7 cellular contexts compared by ENCODE assay signal in the genomic region with DNA sequence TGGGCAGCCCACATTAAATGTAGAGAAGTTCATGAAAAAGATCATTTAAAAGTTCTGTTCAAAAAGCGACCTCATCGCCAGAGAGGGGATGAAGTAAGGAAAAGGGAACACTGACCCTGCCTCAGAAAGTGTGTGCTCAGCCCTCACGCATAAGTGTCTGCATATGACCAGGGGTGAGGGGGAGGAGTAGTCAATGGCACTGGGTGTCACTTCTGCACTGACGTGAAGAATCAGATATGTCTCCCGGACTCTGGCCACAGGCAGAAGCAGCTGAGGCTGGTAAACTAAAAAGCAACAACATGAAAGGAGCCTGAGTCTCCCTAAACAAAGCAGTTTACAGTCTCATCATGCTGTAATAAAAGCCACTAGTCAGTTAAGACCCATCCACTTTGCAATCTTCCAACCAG.
DNase-seq lines count a peak whose midpoint lies in the region; ATAC-seq and TF ChIP-seq lines count a peak whose summit lies in the region.
"Not testable (repeated sequence)": the region's sequence is repeated elsewhere in the genome, so short reads cannot be mapped to it uniquely, and the experiment has no call there.

No MANE protein-coding gene starts in this region.

- BruUV-seq in Calu3 (replicated peaks; lab: Mats Ljungman, UMichigan): not testable (repeated sequence)

- H2AFZ ChIP-seq in neural progenitor cell (replicated peaks): peak overlapping the region; percentile 50

- not testable (repeated sequence) for H3K9me3 ChIP-seq in right lobe of liver; neural progenitor cell (ENCODE audit: low read depth)

- H3K36me3 Mint-ChIP-seq in Calu3 (ENCODE audit: insufficient read depth, unreplicated experiment); WTC11; neural progenitor cell: not testable (repeated sequence)

- not testable (repeated sequence) for H3K9ac ChIP-seq in neural progenitor cell

- H3K27ac ChIP-seq in right lobe of liver, neural progenitor cell: not testable (repeated sequence)

- CTCF ChIA-PET in Calu3 (lab: Charles Lee); WTC11 (lab: Charles Lee): not testable (repeated sequence)

- TF ChIP-seq POLR2A in NB4 (IDR thresholded peaks at IDR 0.05; ENCODE audit: extremely low read depth, insufficient read length); right lobe of liver (IDR thresholded peaks at IDR 0.05): not testable (repeated sequence)

- intact Hi-C loops in Calu3 (cut with micrococcal nuclease; ENCODE audit: unreplicated experiment); Right ventricle myocardium inferior (cut with DNase I); left ventricle myocardium superior (cut with micrococcal nuclease); right lobe of liver (cut with DNase I): not testable (repeated sequence)

- not testable (repeated sequence) for H3K79me2 ChIP-seq in neural progenitor cell (ENCODE audit: low read depth)

- H3K4me2 ChIP-seq in neural progenitor cell: peak overlapping the region; percentile 57

- H3K4me3 Mint-ChIP-seq in Calu3 (ENCODE audit: low read depth, unreplicated experiment); WTC11; neural progenitor cell: not testable (repeated sequence)

- peak; percentile 36; the same call in 1 of the 2 replicates for ATAC-seq in WTC11
- ATAC-seq in Right ventricle myocardium inferior: peak; percentile 52
- peak; percentile 79 for ATAC-seq in left ventricle myocardium superior
- peak in 3 of 4 donors; percentile 50 to 58 (median 52) for ATAC-seq in right lobe of liver

- not testable (repeated sequence) for H4K20me1 ChIP-seq in neural progenitor cell (ENCODE audit: low read depth)

- peak overlapping the region; percentile 0 for H3K27ac Mint-ChIP-seq in Calu3 (ENCODE audit: unreplicated experiment)
- not testable (repeated sequence) for H3K27ac Mint-ChIP-seq in WTC11, neural progenitor cell

- H3K36me3 ChIP-seq in right lobe of liver, neural progenitor cell: not testable (repeated sequence)

- TF ChIP-seq CTCF in Calu3 (IDR thresholded peaks at IDR 0.05; ENCODE audit: unreplicated experiment); NB4 (IDR thresholded peaks at IDR 0.05; ENCODE audit: low read depth, low read length); WTC11 (IDR thresholded peaks at IDR 0.05); right lobe of liver (IDR thresholded peaks at IDR 0.05); neural progenitor cell (IDR thresholded peaks at IDR 0.05): not testable (repeated sequence)

- WGBS in right lobe of liver (ENCODE audit: insufficient coverage, low coverage, low lambda C conversion rate, missing lambda C conversion rate): 88% methylated on average over 2 of the region's 5 CpGs

- POLR2A ChIA-PET in WTC11 (lab: Charles Lee): not testable (repeated sequence)

- H3K27me3 ChIP-seq in right lobe of liver, neural progenitor cell: not testable (repeated sequence)

- not testable (repeated sequence) for H3K4me1 ChIP-seq in right lobe of liver
- peaks cover 19% of the 10 kb centered on the region for H3K4me1 ChIP-seq in neural progenitor cell

- not testable (repeated sequence) for H3K4me3 ChIP-seq in NB4 (ENCODE audit: low read depth, low read length); right lobe of liver; neural progenitor cell

- not testable (repeated sequence) for H3K9me3 Mint-ChIP-seq in Calu3 (ENCODE audit: low read depth, unreplicated experiment); neural progenitor cell
- H3K9me3 Mint-ChIP-seq in WTC11: peaks cover 16% of the 10 kb centered on the region

- H3K4me1 Mint-ChIP-seq in Calu3 (ENCODE audit: low read depth, unreplicated experiment) (peaks cover 68% of the 10 kb centered on the region), WTC11 (peaks cover 28% of the 10 kb centered on the region)
- not testable (repeated sequence) for H3K4me1 Mint-ChIP-seq in neural progenitor cell

- H3F3A ChIP-seq in neural progenitor cell (ENCODE audit: low read depth): not testable (repeated sequence)

- DNase-seq in Calu3; WTC11 (ENCODE audit: low spot score); Right ventricle myocardium inferior (ENCODE audit: missing footprints); left ventricle myocardium superior; right lobe of liver; neural progenitor cell (ENCODE audit: low spot score): not testable (repeated sequence)
- DNase-seq in NB4 (ENCODE audit: low read depth): peak; percentile 58

- H3K27me3 Mint-ChIP-seq in Calu3 (ENCODE audit: unreplicated experiment); WTC11 (ENCODE audit: low read depth); neural progenitor cell (ENCODE audit: insufficient read depth, low read depth): not testable (repeated sequence)
